In the genomic region with DNA sequence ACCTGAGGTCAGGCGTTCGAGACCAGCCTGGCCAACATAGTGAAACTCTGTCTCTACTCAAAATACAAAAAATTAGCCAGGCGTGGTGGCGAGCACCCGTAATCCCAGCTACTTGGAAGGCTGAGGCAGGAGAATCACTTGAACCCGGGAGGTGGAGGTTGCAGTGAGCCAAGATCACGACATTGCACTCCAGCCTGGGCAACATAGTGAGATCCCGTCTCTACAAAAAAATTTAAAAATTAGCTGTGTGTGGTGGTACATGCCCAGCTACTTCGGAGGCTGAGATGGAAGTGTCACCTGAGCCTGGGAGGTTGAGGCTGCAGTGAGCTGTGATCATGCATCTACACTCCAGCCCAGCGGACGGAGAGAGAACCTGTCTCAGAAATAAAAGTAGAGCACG, we compare ENCODE assay signal across 1 cellular context. TPM values are rescaled to one million over a fixed set of nuclear protein-coding genes. Genes with fewer than 3 reads are reported as not detected.
"Had no signal": no experiment of that assay in that cellular context is flagged by ENCODE, and none has a peak within 500 bp of the region (broad histone marks: within the 10 kb centered on the region; RNA-seq: fewer than 3 reads in every experiment).

No MANE protein-coding gene starts in this region.

RNA-seq across cellular contexts. Expression of gene KREMEN2, which starts 20.4 kb away (rescaled TPM):
- total RNA-seq: IMR-90 had no signal
